In genomic region chr1:223490256-223490655, GRCh38 we compare ENCODE assay signal across 1 cellular context.
TF ChIP-seq lines count a peak whose summit lies in the region.

No MANE protein-coding gene starts in this region.

TF ChIP-seq in H1, 55 proteins besides CTCF, POLR2A, EP300 and RAD21:
- TF ChIP-seq, protein P1, sequence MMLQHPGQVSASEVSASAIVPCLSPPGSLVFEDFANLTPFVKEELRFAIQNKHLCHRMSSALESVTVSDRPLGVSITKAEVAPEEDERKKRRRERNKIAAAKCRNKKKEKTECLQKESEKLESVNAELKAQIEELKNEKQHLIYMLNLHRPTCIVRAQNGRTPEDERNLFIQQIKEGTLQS (IDR thresholded peaks at IDR 0.05; ENCODE audit: insufficient read depth, low read depth, low read length) = no peak
- TF ChIP-seq KDM1A (IDR thresholded peaks at IDR 0.05; ENCODE audit: borderline replicate concordance, low read length) = no peak
- no peak for TF ChIP-seq PHF8 (conservative IDR thresholded peaks at IDR 0.05; ENCODE audit: low read depth, low read length)
- no peak for TF ChIP-seq JUND (IDR thresholded peaks at IDR 0.05; ENCODE audit: low read length)
- TF ChIP-seq FOSL1 (IDR thresholded peaks at IDR 0.05; ENCODE audit: insufficient read depth, low read depth, low read length) = no peak
- TF ChIP-seq ASH2L (IDR thresholded peaks at IDR 0.05; ENCODE audit: low read length) = no peak
